In genomic region chr5:156261275-156261939, GRCh38 we compare ENCODE assay signal across 29 cellular contexts.
"Had no signal": no experiment of that assay in that cellular context is flagged by ENCODE, and none has a peak within 500 bp of the region (broad histone marks: within the 10 kb centered on the region; RNA-seq: fewer than 3 reads in every experiment).

No MANE protein-coding gene starts in this region.

- H3K36me3 ChIP-seq: ascending aorta, cardiac muscle cell had no signal

- H3K9me3 ChIP-seq: ascending aorta had no signal

- H3K4me3 ChIP-seq: ascending aorta, cardiac muscle cell had no signal

- H3K27ac ChIP-seq: ascending aorta, cardiac muscle cell, VCaP had no signal

- ATAC-seq: activated CD8-positive, alpha-beta T cell treated with anti-CD3 and anti-CD28 coated beads for 36 hours; activated naive CD8-positive, alpha-beta T cell treated with anti-CD3 and anti-CD28 coated beads, Interleukin-2, amount 50 U/mL, for 24 hours had no signal

- H3K4me1 ChIP-seq: ascending aorta had no signal

- DNase-seq: activated B cell treated with CpG ODN at 0.5 μM for 24 hours; activated CD4-positive, alpha-beta memory T cell treated with anti-CD3 and anti-CD28 coated beads for 36 hours; activated CD4-positive, alpha-beta T cell treated with anti-CD3 and anti-CD28 coated beads for 4 hours; activated CD4-positive, alpha-beta T cell treated with anti-CD3 and anti-CD28 coated beads, Interleukin-2, amount 10 ng/mL, durations not matched to agents 24 days and 14 days; activated CD4-positive, alpha-beta T cell treated with anti-CD3 and anti-CD28 coated beads, Interleukin-2, amount 50 U/mL, for 1 hour; activated CD4-positive, alpha-beta T cell treated with anti-CD3 and anti-CD28 coated beads, Interleukin-2, amount 50 U/mL, for 4 hours; activated CD4-positive, CD25-positive, alpha-beta regulatory T cell treated with anti-CD3 and anti-CD28 coated beads, Interleukin-2, amount 50 U/mL, for 72 hours; activated CD8-positive, alpha-beta memory T cell treated with anti-CD3 and anti-CD28 coated beads, Interleukin-2, amount 50 U/mL, for 4 hours; activated CD8-positive, alpha-beta T cell treated with anti-CD3 and anti-CD28 coated beads for 36 hours; activated effector memory CD4-positive, alpha-beta T cell treated with Interleukin-2 at 50 U/mL for 16 hours; activated gamma-delta T cell; activated naive CD4-positive, alpha-beta T cell treated with anti-CD3 and anti-CD28 coated beads, Interleukin-2, amount 10 ng/mL, durations not matched to agents 7 days and 5 days; activated naive CD4-positive, alpha-beta T cell treated with Interleukin-2 at 50 U/mL for 16 hours; activated naive CD8-positive, alpha-beta T cell treated with anti-CD3 and anti-CD28 coated beads, Interleukin-2, amount 10 ng/mL, durations not matched to agents 7 days and 5 days; activated naive CD8-positive, alpha-beta T cell treated with anti-CD3 and anti-CD28 coated beads, Interleukin-2, amount 50 U/mL, for 24 hours; activated T-cell treated with anti-CD3 and anti-CD28 coated beads for 4 hours; activated T-cell treated with anti-CD3 and anti-CD28 coated beads, Interleukin-2, amount 50 U/mL, for 1 hour; activated T-cell treated with anti-CD3 and anti-CD28 coated beads, Interleukin-2, amount 50 U/mL, for 48 hours; amygdala; anterior cingulate cortex; central memory CD4-positive, alpha-beta T cell; T-helper 1 cell; T-helper 2 cell; T-helper 9 cell had no signal

- FAIRE-seq: bronchial epithelial cell, TTC549 had no signal

- H3K27me3 ChIP-seq: ascending aorta, cardiac muscle cell had no signal
